In the genomic region with DNA sequence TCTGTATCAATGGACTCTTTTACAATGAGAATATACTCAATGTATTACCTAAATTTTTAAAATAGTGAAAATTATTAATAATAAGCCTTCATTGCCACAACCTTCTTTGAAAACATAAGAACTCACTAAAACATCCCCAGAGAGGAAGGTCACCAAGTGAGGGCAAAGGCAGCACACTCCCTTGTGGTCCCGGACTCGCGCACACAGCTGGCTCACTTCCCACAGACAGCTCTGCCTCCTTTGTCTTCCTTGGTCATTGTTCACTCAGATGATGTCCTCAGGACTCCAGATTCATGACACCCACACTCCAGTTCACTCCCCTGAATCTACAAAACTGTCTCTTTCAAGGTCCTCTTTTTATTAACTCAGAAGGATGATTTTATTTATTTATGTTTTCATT, we compare ENCODE assay signal across 26 cellular contexts. TPM values are rescaled to one million over a fixed set of nuclear protein-coding genes. Genes with fewer than 3 reads are reported as not detected.
A peak's percentile ranks its signal among the peaks of the same experiment; 100 is the strongest.
DNase-seq lines count a peak whose midpoint lies in the region; ATAC-seq, FAIRE-seq and TF ChIP-seq lines count a peak whose summit lies in the region.
"Had no signal": no experiment of that assay in that cellular context is flagged by ENCODE, and none has a peak within 500 bp of the region (broad histone marks: within the 10 kb centered on the region; RNA-seq: fewer than 3 reads in every experiment).

No MANE protein-coding gene starts in this region.

- TF ChIP-seq POLR2A in right lobe of liver (IDR thresholded peaks at IDR 0.05) (no peak), HepG2 (IDR thresholded peaks at IDR 0.05; ENCODE audit: insufficient read depth in 1 of 2, low read depth in 2 of 2, low read length in 2 of 2) (no peak)

- H3K9me3 Mint-ChIP-seq in activated CD4-positive, alpha-beta memory T cell treated with anti-CD3 and anti-CD28 coated beads for 36 hours, result no peaks in the 10 kb centered on the region
- H3K9me3 Mint-ChIP-seq in endodermal cell (no peaks in the 10 kb centered on the region), nephron progenitor cell (no peaks in the 10 kb centered on the region)
- H3K9me3 Mint-ChIP-seq: CD4-positive, alpha-beta T cell had no signal

- POLR2A ChIA-PET in HEK293 (lab: Yijun Ruan, JAX) (interaction anchor here (0.5 kb wide), 1 partner anchor 13 kb away, joined by 4 read pairs; no protein-coding TSS in a partner anchor), HepG2 (lab: Yijun Ruan, JAX) (no interaction called here)
- POLR2A ChIA-PET in activated CD4-positive, alpha-beta memory T cell treated with anti-CD3 and anti-CD28 coated beads for 36 hours (lab: Charles Lee), result no interaction called here

- no peak overlapping the region for H3K27ac ChIP-seq in HEK293 (ENCODE audit: extremely low read depth, low read depth, low read length)
- no peak overlapping the region for H3K27ac ChIP-seq in endodermal cell (ENCODE audit: low read depth, low read length)
- no peak overlapping the region for H3K27ac ChIP-seq in right lobe of liver
- H3K27ac ChIP-seq in HepG2 (ENCODE audit: extremely low read length, insufficient read depth, low read length), result no peak overlapping the region
- H3K27ac ChIP-seq: HL-60, SJSA1 had no signal

- H3K27ac Mint-ChIP-seq in activated CD4-positive, alpha-beta memory T cell treated with anti-CD3 and anti-CD28 coated beads for 36 hours, result peak overlapping the region; percentile 11
- peak overlapping the region; percentile 70 for H3K27ac Mint-ChIP-seq in endodermal cell
- peak overlapping the region; percentile 59 for H3K27ac Mint-ChIP-seq in nephron progenitor cell
- H3K27ac Mint-ChIP-seq: CD4-positive, alpha-beta T cell had no signal

- TF ChIP-seq EP300 in HepG2 (IDR thresholded peaks at IDR 0.05; ENCODE audit: low read depth in 2 of 2, low read length in 2 of 2) (no peak), HepG2 (CRISPR knock-in tag; IDR thresholded peaks at IDR 0.05; ENCODE audit: borderline replicate concordance) (no peak)

- H3K27me3 ChIP-seq in endodermal cell (ENCODE audit: control insufficient read depth, insufficient read depth, low read length, poor library complexity, severe bottlenecking), result no peaks in the 10 kb centered on the region
- H3K27me3 ChIP-seq in right lobe of liver, result no peaks in the 10 kb centered on the region
- no peaks in the 10 kb centered on the region for H3K27me3 ChIP-seq in HepG2 (ENCODE audit: control insufficient read depth in 1 of 2, insufficient read depth in 2 of 2, low read length in 2 of 2)
- H3K27me3 ChIP-seq: BLaER1 treated with 17β-estradiol and CSF1 and Interleukin-3, amounts not matched to agents 10 nM and 100 nM; SJSA1 had no signal

- H3K36me3 Mint-ChIP-seq in activated CD4-positive, alpha-beta memory T cell treated with anti-CD3 and anti-CD28 coated beads for 36 hours, result peaks cover 66% of the 10 kb centered on the region
- peaks cover 78% of the 10 kb centered on the region for H3K36me3 Mint-ChIP-seq in endodermal cell (ENCODE audit: low read depth)
- peaks cover 62% of the 10 kb centered on the region for H3K36me3 Mint-ChIP-seq in nephron progenitor cell (ENCODE audit: low read depth)

- BruUV-seq in HepG2 (replicated peaks; lab: Mats Ljungman, UMichigan), result no TSS peak

- H3K4me2 ChIP-seq in HepG2 (ENCODE audit: low read depth, low read length), result no peak overlapping the region
- H3K4me2 ChIP-seq: BLaER1 treated with 17β-estradiol and CSF1 and Interleukin-3, amounts not matched to agents 10 nM and 100 nM had no signal

- H3K36me3 ChIP-seq in HEK293 (ENCODE audit: control insufficient read depth in 2 of 2, insufficient read depth in 1 of 2, low read length in 2 of 2) (peaks cover 63 to 99% of the 10 kb centered on the region in 2 experiments), endodermal cell (ENCODE audit: control insufficient read depth, insufficient read depth, low read length) (peaks cover 90% of the 10 kb centered on the region), right lobe of liver (peaks cover 0 to 82% (median 32%) of the 10 kb centered on the region in 4 donors), HepG2 (replicated peaks in 1 of 2; ENCODE audit: control insufficient read depth in 1 of 2, insufficient read depth in 2 of 2, low read length in 2 of 2) (peaks cover 28 to 90% of the 10 kb centered on the region in 2 experiments)

- H3K9me3 ChIP-seq in HEK293 (ENCODE audit: control insufficient read depth, insufficient read depth, low read depth, low read length) (no peaks in the 10 kb centered on the region), endodermal cell (ENCODE audit: control insufficient read depth, low read length) (no peaks in the 10 kb centered on the region), right lobe of liver (no peaks in the 10 kb centered on the region), HepG2 (ENCODE audit: low read length) (no peaks in the 10 kb centered on the region)
- H3K9me3 ChIP-seq: BLaER1 treated with 17β-estradiol and CSF1 and Interleukin-3, amounts not matched to agents 10 nM and 100 nM; SJSA1 had no signal

- TF ChIP-seq CTCF in HEK293 (tag by site-specific recombination; IDR thresholded peaks at IDR 0.05), result no peak
- TF ChIP-seq CTCF in endodermal cell (conservative IDR thresholded peaks at IDR 0.05), result no peak
- TF ChIP-seq CTCF in nephron progenitor cell (IDR thresholded peaks at IDR 0.05), result no peak
- no peak for TF ChIP-seq CTCF in right lobe of liver (IDR thresholded peaks at IDR 0.05)
- no peak for TF ChIP-seq CTCF in HepG2 (CRISPR knock-in tag; IDR thresholded peaks at IDR 0.05)

- H3K4me1 ChIP-seq in HEK293 (ENCODE audit: control insufficient read depth, insufficient read depth, low read length) (no peaks in the 10 kb centered on the region), endodermal cell (ENCODE audit: control insufficient read depth, insufficient read depth, low read length) (no peaks in the 10 kb centered on the region), right lobe of liver (peaks cover 0 to 11% (median 0%) of the 10 kb centered on the region in 4 donors), HepG2 (ENCODE audit: insufficient read depth, low read length) (peaks cover 4% of the 10 kb centered on the region; the same call in 1 of the 2 replicates)
- H3K4me1 ChIP-seq: SJSA1 had no signal

- DNase-seq in activated CD4-positive, alpha-beta memory T cell treated with anti-CD3 and anti-CD28 coated beads for 36 hours, result no peak
- DNase-seq in endodermal cell, result no peak
- no peak for DNase-seq in nephron progenitor cell
- DNase-seq in COR-L47 (lab: John Stamatoyannopoulos, UW), result no peak
- no peak for DNase-seq in right lobe of liver
- DNase-seq in NCI-H748 (lab: John Stamatoyannopoulos, UW; ENCODE audit: unreplicated experiment), result no peak
- no peak for DNase-seq in HepG2 (ENCODE audit: low spot score)
- DNase-seq: AML-193; CD4-positive, alpha-beta T cell; DND-41; Karpas-422; NCI-H1092; NCI-H1417 treated with DMSO at 0.1 percent for 48 hours; NCI-H1694 treated with DMSO at 0.1 percent for 48 hours; NCI-H2081; NCI-H2171 treated with DMSO at 0.1 percent for 48 hours; NCI-H524; NCI-H82; Right ventricle myocardium superior; RPMI8226 had no signal

- H3K4me3 ChIP-seq in HEK293 (ENCODE audit: low read depth, low read length), result no peak overlapping the region
- H3K4me3 ChIP-seq in endodermal cell (ENCODE audit: low read length), result no peak overlapping the region
- H3K4me3 ChIP-seq in right lobe of liver, result no peak overlapping the region
- no peak overlapping the region for H3K4me3 ChIP-seq in HepG2 (replicated peaks in 1 of 3; ENCODE audit: insufficient read depth in 1 of 3, low read depth in 2 of 3, low read length in 3 of 3)
- H3K4me3 ChIP-seq: BLaER1 treated with 17β-estradiol and CSF1 and Interleukin-3, amounts not matched to agents 10 nM and 100 nM; SJSA1 had no signal

- no peak for ATAC-seq in right lobe of liver
- ATAC-seq in HepG2, result no peak

- H4K20me1 ChIP-seq in HepG2 (ENCODE audit: insufficient read depth, low read length), result no peaks in the 10 kb centered on the region

- no peak overlapping the region for H3K4me3 Mint-ChIP-seq in activated CD4-positive, alpha-beta memory T cell treated with anti-CD3 and anti-CD28 coated beads for 36 hours
- H3K4me3 Mint-ChIP-seq in endodermal cell (no peak overlapping the region), nephron progenitor cell (no peak overlapping the region)
- H3K4me3 Mint-ChIP-seq: CD4-positive, alpha-beta T cell had no signal

- no peak for TF ChIP-seq RAD21 in HepG2 (CRISPR knock-in tag; IDR thresholded peaks at IDR 0.05)

- no peaks in the 10 kb centered on the region for H3K79me2 ChIP-seq in HepG2 (ENCODE audit: insufficient read depth, low read length)

- in situ Hi-C loops in HepG2 (cut with HindIII; ENCODE audit: extremely low pct_ligation_motif_present, low pct_unique_long_range_greater_than_20kb), result no loop called here

- no peak for FAIRE-seq in HepG2 (lab: Jason Lieb, UNC)
- FAIRE-seq: A204.1, H54 had no signal

- H2AFZ ChIP-seq in HepG2 (ENCODE audit: low read length), result no peak overlapping the region

- 94% methylated on average over 3 of the region's 3 CpGs for WGBS in endodermal cell (ENCODE audit: insufficient coverage in 1 of 2, insufficient read length in 1 of 2), 2 experiments
- 68% methylated on average over 3 of the region's 3 CpGs for WGBS in right lobe of liver (ENCODE audit: insufficient coverage, low coverage, low lambda C conversion rate, missing lambda C conversion rate)
- WGBS in HepG2 (ENCODE audit: low lambda C conversion rate), result 96% methylated on average over 3 of the region's 3 CpGs

- CTCF ChIA-PET in HEK293 (lab: Yijun Ruan, JAX), result interaction anchor here (1.3 kb wide), 1 partner anchor 11 kb away, joined by 9 read pairs; no protein-coding TSS in a partner anchor
- CTCF ChIA-PET in activated CD4-positive, alpha-beta memory T cell treated with anti-CD3 and anti-CD28 coated beads for 36 hours (lab: Charles Lee), result interaction anchor here (1.7 kb wide), 1 partner anchor 12 kb away, joined by 7 read pairs; no protein-coding TSS in a partner anchor
- CTCF ChIA-PET in HepG2 (lab: Yijun Ruan, JAX; ENCODE audit: low intra/inter-chr PET ratio, low total read pairs), result no interaction called here

- intact Hi-C loops in activated CD4-positive, alpha-beta memory T cell treated with anti-CD3 and anti-CD28 coated beads for 36 hours (cut with micrococcal nuclease), result no loop called here
- intact Hi-C loops in right lobe of liver (cut with DNase I) (no loop called here), HepG2 (cut with micrococcal nuclease; ENCODE audit: unreplicated experiment) (no loop called here)

- no peaks in the 10 kb centered on the region for H3K27me3 Mint-ChIP-seq in activated CD4-positive, alpha-beta memory T cell treated with anti-CD3 and anti-CD28 coated beads for 36 hours
- H3K27me3 Mint-ChIP-seq in endodermal cell (ENCODE audit: insufficient read depth) (no peaks in the 10 kb centered on the region), nephron progenitor cell (ENCODE audit: low read depth, poor library complexity) (no peaks in the 10 kb centered on the region)
- H3K27me3 Mint-ChIP-seq: CD4-positive, alpha-beta T cell had no signal

- peaks cover 5% of the 10 kb centered on the region for H3K4me1 Mint-ChIP-seq in activated CD4-positive, alpha-beta memory T cell treated with anti-CD3 and anti-CD28 coated beads for 36 hours (ENCODE audit: low read depth)
- H3K4me1 Mint-ChIP-seq in endodermal cell, result no peaks in the 10 kb centered on the region
- no peaks in the 10 kb centered on the region for H3K4me1 Mint-ChIP-seq in nephron progenitor cell

- H3K9ac ChIP-seq in endodermal cell (ENCODE audit: extremely low read depth, low read length, poor library complexity, severe bottlenecking), result no peak overlapping the region
- no peak overlapping the region for H3K9ac ChIP-seq in HepG2 (ENCODE audit: insufficient read depth, low read depth, low read length)

RNA-seq across cellular contexts. Expression of gene UBR4, which starts 19.2 kb away (rescaled TPM):
- 100 to 1,000 TPM; 104 to 116 TPM for total RNA-seq in activated CD4-positive, alpha-beta memory T cell treated with anti-CD3 and anti-CD28 coated beads for 36 hours
- 100 to 1,000 TPM; 148 to 151 TPM for total RNA-seq in endodermal cell
- 97.7 TPM for polyA plus RNA-seq in endodermal cell (2013, experiment 1 of 2)
- 88.6 TPM for polyA plus RNA-seq in endodermal cell (2013, experiment 2 of 2)
- total RNA-seq in right lobe of liver, result 100 to 1,000 TPM in 2 of 6 experiments, 10 to 100 TPM in 4; 73.0 to 132 (median 90.1) TPM
- 59.1 and 66.2 TPM in 2 replicates for total RNA-seq in HepG2 (2016; rRNA removed; fragmentation: Illumina TruSeq; extraction: Trizol)
- 17.7 and 18.4 TPM in 2 replicates for total RNA-seq in HepG2 (2016; cell fraction: cytosol; rRNA removed; fragmentation: Illumina TruSeq; extraction: Trizol; ENCODE audit: low read depth)
- 53.6 and 64.6 TPM in 2 replicates for total RNA-seq in HepG2 (2016; cell fraction: insoluble cytoplasmic fraction; rRNA removed; fragmentation: Illumina TruSeq; extraction: Trizol)
- total RNA-seq in HepG2 (2016; cell fraction: membrane; rRNA removed; fragmentation: Illumina TruSeq; extraction: Trizol), result 19.8 and 23.1 TPM in 2 replicates
- 105 and 127 TPM in 2 replicates for total RNA-seq in HepG2 (2016; cell fraction: nucleus; rRNA removed; fragmentation: Illumina TruSeq; extraction: Trizol)
- polyA plus RNA-seq in HepG2 (2011; rRNA removed), result 106 and 137 TPM in 2 replicates
- 67.5 and 69.8 TPM in 2 replicates for polyA plus RNA-seq in HepG2 (2011; cell fraction: cytosol; rRNA removed)
- polyA plus RNA-seq in HepG2 (2011; cell fraction: nucleus; rRNA removed), result 915 and 1,017 TPM in 2 replicates
- 113 and 180 TPM in 2 replicates for polyA plus RNA-seq in HepG2 (2012)
- polyA plus RNA-seq in HepG2 (2016; cell fraction: cytosol; fragmentation: Illumina TruSeq; extraction: Trizol; ENCODE audit: low read depth), result 6.1 and 6.6 TPM in 2 replicates
- 42.9 and 62.8 TPM in 2 replicates for polyA plus RNA-seq in HepG2 (2016; cell fraction: insoluble cytoplasmic fraction; fragmentation: Illumina TruSeq; extraction: Trizol; ENCODE audit: low read depth)
- 9.9 and 10.5 TPM in 2 replicates for polyA plus RNA-seq in HepG2 (2016; cell fraction: membrane; fragmentation: Illumina TruSeq; extraction: Trizol; ENCODE audit: low read depth)
- polyA plus RNA-seq in HepG2 (2016; cell fraction: nucleus; fragmentation: Illumina TruSeq; extraction: Trizol; ENCODE audit: insufficient read depth, low read depth), result 262 and 285 TPM in 2 replicates
- polyA minus RNA-seq in HepG2 (2011; rRNA and poly(A)+ RNA removed; ENCODE audit: low replicate concordance), result 142 and 234 TPM in 2 replicates
- 82.8 and 97.7 TPM in 2 replicates for polyA minus RNA-seq in HepG2 (2011; cell fraction: cytosol; rRNA and poly(A)+ RNA removed)
- polyA minus RNA-seq in HepG2 (2011; cell fraction: nucleus; rRNA and poly(A)+ RNA removed), result 335 and 414 TPM in 2 replicates

RNA-seq across cellular contexts. Expression of gene EMC1, which starts 22.1 kb away (rescaled TPM):
- 10 to 100 TPM; 46.6 to 49.3 TPM for total RNA-seq in activated CD4-positive, alpha-beta memory T cell treated with anti-CD3 and anti-CD28 coated beads for 36 hours
- total RNA-seq in endodermal cell (10 to 100 TPM; 59.0 to 67.5 TPM), right lobe of liver (10 to 100 TPM; 18.6 to 32.7 (median 25.3) TPM), HepG2 (2016; rRNA removed; fragmentation: Illumina TruSeq; extraction: Trizol) (22.1 and 61.3 TPM in 2 replicates)
- polyA plus RNA-seq in endodermal cell (2013, experiment 1 of 2), result 45.9 TPM
- 38.7 TPM for polyA plus RNA-seq in endodermal cell (2013, experiment 2 of 2)
- 10.9 and 11.1 TPM in 2 replicates for total RNA-seq in HepG2 (2016; cell fraction: cytosol; rRNA removed; fragmentation: Illumina TruSeq; extraction: Trizol; ENCODE audit: low read depth)
- total RNA-seq in HepG2 (2016; cell fraction: insoluble cytoplasmic fraction; rRNA removed; fragmentation: Illumina TruSeq; extraction: Trizol), result 19.7 and 63.8 TPM in 2 replicates
- total RNA-seq in HepG2 (2016; cell fraction: membrane; rRNA removed; fragmentation: Illumina TruSeq; extraction: Trizol), result 9.9 and 11.1 TPM in 2 replicates
- 63.2 and 69.4 TPM in 2 replicates for total RNA-seq in HepG2 (2016; cell fraction: nucleus; rRNA removed; fragmentation: Illumina TruSeq; extraction: Trizol)
- polyA plus RNA-seq in HepG2 (2011; rRNA removed), result 38.0 and 41.8 TPM in 2 replicates
- 25.5 and 33.1 TPM in 2 replicates for polyA plus RNA-seq in HepG2 (2011; cell fraction: cytosol; rRNA removed)
- polyA plus RNA-seq in HepG2 (2011; cell fraction: nucleus; rRNA removed), result 95.2 and 109 TPM in 2 replicates
- 43.3 and 52.6 TPM in 2 replicates for polyA plus RNA-seq in HepG2 (2012)
- 2.6 and 3.2 TPM in 2 replicates for polyA plus RNA-seq in HepG2 (2016; cell fraction: cytosol; fragmentation: Illumina TruSeq; extraction: Trizol; ENCODE audit: low read depth)
- polyA plus RNA-seq in HepG2 (2016; cell fraction: insoluble cytoplasmic fraction; fragmentation: Illumina TruSeq; extraction: Trizol; ENCODE audit: low read depth), result 16.4 and 18.7 TPM in 2 replicates
- 3.9 and 5.8 TPM in 2 replicates for polyA plus RNA-seq in HepG2 (2016; cell fraction: membrane; fragmentation: Illumina TruSeq; extraction: Trizol; ENCODE audit: low read depth)
- 85.8 and 96.2 TPM in 2 replicates for polyA plus RNA-seq in HepG2 (2016; cell fraction: nucleus; fragmentation: Illumina TruSeq; extraction: Trizol; ENCODE audit: insufficient read depth, low read depth)
- polyA minus RNA-seq in HepG2 (2011; rRNA and poly(A)+ RNA removed; ENCODE audit: low replicate concordance), result 58.6 and 79.4 TPM in 2 replicates
- 32.4 and 33.9 TPM in 2 replicates for polyA minus RNA-seq in HepG2 (2011; cell fraction: cytosol; rRNA and poly(A)+ RNA removed)
- polyA minus RNA-seq in HepG2 (2011; cell fraction: nucleus; rRNA and poly(A)+ RNA removed), result 40.7 and 45.0 TPM in 2 replicates

RNA-seq across cellular contexts. Expression of gene MRTO4, which starts 22.4 kb away (rescaled TPM):
- total RNA-seq in activated CD4-positive, alpha-beta memory T cell treated with anti-CD3 and anti-CD28 coated beads for 36 hours, result 10 to 100 TPM; 83.0 to 83.8 TPM
- 10 to 100 TPM; 37.7 to 44.5 TPM for total RNA-seq in endodermal cell
- polyA plus RNA-seq in endodermal cell (2013, experiment 1 of 2), result 29.7 TPM
- polyA plus RNA-seq in endodermal cell (2013, experiment 2 of 2), result 27.2 TPM
- 10 to 100 TPM in 2 of 6 experiments, 1 to 10 TPM in 4; 7.0 to 17.3 (median 8.2) TPM for total RNA-seq in right lobe of liver
- total RNA-seq in HepG2 (2016; rRNA removed; fragmentation: Illumina TruSeq; extraction: Trizol), result 59.2 and 63.3 TPM in 2 replicates
- 13.9 and 15.0 TPM in 2 replicates for total RNA-seq in HepG2 (2016; cell fraction: cytosol; rRNA removed; fragmentation: Illumina TruSeq; extraction: Trizol; ENCODE audit: low read depth)
- 60.4 and 64.9 TPM in 2 replicates for total RNA-seq in HepG2 (2016; cell fraction: insoluble cytoplasmic fraction; rRNA removed; fragmentation: Illumina TruSeq; extraction: Trizol)
- total RNA-seq in HepG2 (2016; cell fraction: membrane; rRNA removed; fragmentation: Illumina TruSeq; extraction: Trizol), result 28.3 and 30.7 TPM in 2 replicates
- 33.6 and 42.6 TPM in 2 replicates for total RNA-seq in HepG2 (2016; cell fraction: nucleus; rRNA removed; fragmentation: Illumina TruSeq; extraction: Trizol)
- polyA plus RNA-seq in HepG2 (2011; rRNA removed), result 26.9 and 28.1 TPM in 2 replicates
- 30.3 and 30.6 TPM in 2 replicates for polyA plus RNA-seq in HepG2 (2011; cell fraction: cytosol; rRNA removed)
- 14.7 TPM in 2 replicates for polyA plus RNA-seq in HepG2 (2011; cell fraction: nucleus; rRNA removed)
- 25.4 and 26.7 TPM in 2 replicates for polyA plus RNA-seq in HepG2 (2012)
- 13.0 and 14.1 TPM in 2 replicates for polyA plus RNA-seq in HepG2 (2016; cell fraction: cytosol; fragmentation: Illumina TruSeq; extraction: Trizol; ENCODE audit: low read depth)
- polyA plus RNA-seq in HepG2 (2016; cell fraction: insoluble cytoplasmic fraction; fragmentation: Illumina TruSeq; extraction: Trizol; ENCODE audit: low read depth), result 66.0 and 67.8 TPM in 2 replicates
- 18.8 and 20.4 TPM in 2 replicates for polyA plus RNA-seq in HepG2 (2016; cell fraction: membrane; fragmentation: Illumina TruSeq; extraction: Trizol; ENCODE audit: low read depth)
- 58.4 and 65.8 TPM in 2 replicates for polyA plus RNA-seq in HepG2 (2016; cell fraction: nucleus; fragmentation: Illumina TruSeq; extraction: Trizol; ENCODE audit: insufficient read depth, low read depth)
- polyA minus RNA-seq in HepG2 (2011; rRNA and poly(A)+ RNA removed; ENCODE audit: low replicate concordance), result 24.1 and 67.1 TPM in 2 replicates
- polyA minus RNA-seq in HepG2 (2011; cell fraction: cytosol; rRNA and poly(A)+ RNA removed), result 7.8 TPM in 2 replicates
- polyA minus RNA-seq in HepG2 (2011; cell fraction: nucleus; rRNA and poly(A)+ RNA removed), result 16.9 and 21.1 TPM in 2 replicates

RNA-seq across cellular contexts. Expression of gene AKR7A3, which starts 59.3 kb away (rescaled TPM):
- total RNA-seq in activated CD4-positive, alpha-beta memory T cell treated with anti-CD3 and anti-CD28 coated beads for 36 hours, result under 1 TPM; 0.80 to 0.88 TPM
- total RNA-seq in endodermal cell (1 to 10 TPM in 1 of 2 donors, under 1 TPM in 1; 0.92 to 2.0 TPM), right lobe of liver (100 to 1,000 TPM in 4 of 6 experiments, 10 to 100 TPM in 2; 58.1 to 169 (median 130) TPM), HepG2 (2016; rRNA removed; fragmentation: Illumina TruSeq; extraction: Trizol) (0.15 and 1.00 TPM in 2 replicates)
- polyA plus RNA-seq in endodermal cell (2013, experiment 1 of 2), result 0.85 TPM
- polyA plus RNA-seq in endodermal cell (2013, experiment 2 of 2), result 1.2 TPM
- total RNA-seq in HepG2 (2016; cell fraction: cytosol; rRNA removed; fragmentation: Illumina TruSeq; extraction: Trizol; ENCODE audit: low read depth), result 0.18 TPM in 1 of 2 replicates, not detected in the other
- 0.21 and 0.71 TPM in 2 replicates for total RNA-seq in HepG2 (2016; cell fraction: insoluble cytoplasmic fraction; rRNA removed; fragmentation: Illumina TruSeq; extraction: Trizol)
- 0.28 and 0.46 TPM in 2 replicates for total RNA-seq in HepG2 (2016; cell fraction: membrane; rRNA removed; fragmentation: Illumina TruSeq; extraction: Trizol)
- total RNA-seq in HepG2 (2016; cell fraction: nucleus; rRNA removed; fragmentation: Illumina TruSeq; extraction: Trizol), result 1.7 TPM in 2 replicates
- 0.58 and 1.0 TPM in 2 replicates for polyA plus RNA-seq in HepG2 (2011; rRNA removed)
- 0.22 and 0.24 TPM in 2 replicates for polyA plus RNA-seq in HepG2 (2011; cell fraction: cytosol; rRNA removed)
- 4.2 and 5.2 TPM in 2 replicates for polyA plus RNA-seq in HepG2 (2011; cell fraction: nucleus; rRNA removed)
- 0.45 and 0.56 TPM in 2 replicates for polyA plus RNA-seq in HepG2 (2012)
- 0.25 and 0.31 TPM in 2 replicates for polyA plus RNA-seq in HepG2 (2016; cell fraction: cytosol; fragmentation: Illumina TruSeq; extraction: Trizol; ENCODE audit: low read depth)
- polyA plus RNA-seq in HepG2 (2016; cell fraction: insoluble cytoplasmic fraction; fragmentation: Illumina TruSeq; extraction: Trizol; ENCODE audit: low read depth), result 0.17 and 0.23 TPM in 2 replicates
- polyA plus RNA-seq in HepG2 (2016; cell fraction: membrane; fragmentation: Illumina TruSeq; extraction: Trizol; ENCODE audit: low read depth), result 0.11 and 0.15 TPM in 2 replicates
- polyA plus RNA-seq in HepG2 (2016; cell fraction: nucleus; fragmentation: Illumina TruSeq; extraction: Trizol; ENCODE audit: insufficient read depth, low read depth), result 4.0 and 5.6 TPM in 2 replicates
- 0.34 and 1.1 TPM in 2 replicates for polyA minus RNA-seq in HepG2 (2011; rRNA and poly(A)+ RNA removed; ENCODE audit: low replicate concordance)
- not detected in 2 replicates for polyA minus RNA-seq in HepG2 (2011; cell fraction: cytosol; rRNA and poly(A)+ RNA removed)
- 0.99 and 1.0 TPM in 2 replicates for polyA minus RNA-seq in HepG2 (2011; cell fraction: nucleus; rRNA and poly(A)+ RNA removed)
- total RNA-seq: Right ventricle myocardium superior had no signal

Comparison
In these comparisons a context has a peak if more than half of its experiments do, and no peak if none do; other contexts are left out.
1. H3K27ac Mint-ChIP-seq: peak in every context shown above with its lines; median percentile 70 in endodermal cell; 59 in nephron progenitor cell; 11 in activated CD4-positive, alpha-beta memory T cell treated with anti-CD3 and anti-CD28 coated beads for 36 hours.